12 cellular contexts compared by ENCODE assay signal in genomic region chr20:44494681-44495080, GRCh38. TPM values are rescaled to one million over a fixed set of nuclear protein-coding genes. Genes with fewer than 3 reads are reported as not detected.
DNase-seq lines count a peak whose midpoint lies in the region; ATAC-seq, FAIRE-seq and TF ChIP-seq lines count a peak whose summit lies in the region.
"Had no signal": no experiment of that assay in that cellular context is flagged by ENCODE, and none has a peak within 500 bp of the region (broad histone marks: within the 10 kb centered on the region; RNA-seq: fewer than 3 reads in every experiment).

No MANE protein-coding gene starts in this region.

- 0 out of 2 replicates have a peak, but pooled peaks cover 7% of the 10 kb centered on the region for H3K79me2 ChIP-seq in SK-N-SH (ENCODE audit: insufficient read depth)

- H4K20me1 ChIP-seq in SK-N-SH (ENCODE audit: insufficient read depth), result no peaks in the 10 kb centered on the region

- TF ChIP-seq POLR2A in suprapubic skin (IDR thresholded peaks at IDR 0.05), result no peak
- TF ChIP-seq POLR2A in H54 (IDR thresholded peaks at IDR 0.05; ENCODE audit: low read depth, low read length), result no peak

- peak overlapping the region in 1 of 2 experiments; percentile 100; a peak in 2 of 4 replicates for H3K27ac ChIP-seq in SK-N-SH (ENCODE audit: low read depth in 2 of 2, low read length in 1 of 2)
- peak overlapping the region; percentile 62 to 72 for H3K27ac ChIP-seq in ascending aorta
- H3K27ac ChIP-seq in left lung, result peak overlapping the region; percentile 67 to 80
- peak overlapping the region; percentile 78 for H3K27ac ChIP-seq in suprapubic skin
- H3K27ac ChIP-seq: 22Rv1 had no signal

- ATAC-seq in SK-N-SH treated with all-trans-retinoic acid at 6 μM for 48 hours (no peak), left lung (no peak), HG03039 (IDR thresholded peaks at IDR 0.05; ENCODE audit: unreplicated experiment) (no peak)
- ATAC-seq: left ventricle myocardium superior had no signal

- H3K4me1 ChIP-seq in SK-N-SH (ENCODE audit: control insufficient read depth in 1 of 2, insufficient read depth in 2 of 2, low read depth in 1 of 2, low read length in 1 of 2) (peaks cover 0 to 44% of the 10 kb centered on the region in 2 experiments; a peak in 2 of 4 replicates), ascending aorta (peaks cover 0 to 24% of the 10 kb centered on the region in 2 donors), left lung (peaks cover 0 to 23% of the 10 kb centered on the region in 2 donors), suprapubic skin (peaks cover 37% of the 10 kb centered on the region)

- intact Hi-C loops in ascending aorta (cut with DNase I), result no loop called here
- intact Hi-C loops in left lung (cut with DNase I), result no loop called here

- no peak overlapping the region for H2AFZ ChIP-seq in SK-N-SH (ENCODE audit: low read depth)

- TF ChIP-seq EP300 in SK-N-SH (IDR thresholded peaks at IDR 0.05; ENCODE audit: borderline replicate concordance in 1 of 2, low read depth in 1 of 2, low read length in 1 of 2), result no peak
- TF ChIP-seq EP300 in suprapubic skin (IDR thresholded peaks at IDR 0.05), result no peak

- H3K36me3 ChIP-seq in SK-N-SH (replicated peaks in 1 of 2; ENCODE audit: control insufficient read depth in 1 of 2, insufficient read depth in 2 of 2, low read length in 1 of 2) (peaks cover 57 to 70% of the 10 kb centered on the region in 2 experiments), ascending aorta (peaks cover 38 to 64% of the 10 kb centered on the region in 2 donors), left lung (peaks cover 0 to 99% of the 10 kb centered on the region in 2 donors), suprapubic skin (peaks cover 89% of the 10 kb centered on the region)

- 82% methylated on average over 3 of the region's 3 CpGs for WGBS in SK-N-SH (ENCODE audit: low lambda C conversion rate)
- 97% methylated on average over 3 of the region's 3 CpGs for WGBS in suprapubic skin

- DNase-seq in SK-N-SH, result no peak
- DNase-seq in ascending aorta (ENCODE audit: low spot score in 2 of 2), result no peak
- DNase-seq in left lung, result no peak
- no peak for DNase-seq in suprapubic skin (ENCODE audit: low spot score in 2 of 2)
- no peak for DNase-seq in H54 (ENCODE audit: insufficient read length, low spot score)
- DNase-seq in GM19239 (ENCODE audit: insufficient read length, low spot score), result no peak
- DNase-seq: left ventricle myocardium superior, NCI-H774 had no signal

- CTCF ChIA-PET in SK-N-SH (lab: Yijun Ruan, JAX), result interaction anchor here (1.0 to 4.2 kb wide), 2 partner anchors 115 to 184 kb away, joined by 3 to 17 read pairs; partner anchors contain the start of gene FITM2

- no peak for FAIRE-seq in H54 (lab: Jason Lieb, UNC)
- FAIRE-seq in GM19239 (lab: Jason Lieb, UNC), result no peak
- FAIRE-seq: frontal cortex had no signal

- H3K27me3 ChIP-seq in SK-N-SH (ENCODE audit: insufficient read depth) (no peaks in the 10 kb centered on the region), ascending aorta (no peaks in the 10 kb centered on the region), left lung (no peaks in the 10 kb centered on the region), suprapubic skin (no peaks in the 10 kb centered on the region)

- H3K9me3 ChIP-seq in SK-N-SH (no peaks in the 10 kb centered on the region), ascending aorta (no peaks in the 10 kb centered on the region), left lung (no peaks in the 10 kb centered on the region), suprapubic skin (no peaks in the 10 kb centered on the region)

- POLR2A ChIA-PET in SK-N-SH (lab: Yijun Ruan, JAX), result no interaction called here

- no peaks in the 10 kb centered on the region for H3K9me2 ChIP-seq in SK-N-SH

- peaks cover 61% of the 10 kb centered on the region for H3F3A ChIP-seq in SK-N-SH (replicated peaks; ENCODE audit: insufficient read depth)

- TF ChIP-seq RAD21 in SK-N-SH (IDR thresholded peaks at IDR 0.05; ENCODE audit: low read length), result no peak

- H3K4me3 ChIP-seq in SK-N-SH (ENCODE audit: low read depth in 2 of 2, low read length in 1 of 2), result no peak overlapping the region
- no peak overlapping the region for H3K4me3 ChIP-seq in ascending aorta
- no peak overlapping the region for H3K4me3 ChIP-seq in left lung
- no peak overlapping the region for H3K4me3 ChIP-seq in suprapubic skin

- TF ChIP-seq CTCF in SK-N-SH (IDR thresholded peaks at IDR 0.05), result no peak
- TF ChIP-seq CTCF in ascending aorta (IDR thresholded peaks at IDR 0.05), result no peak
- TF ChIP-seq CTCF in left lung (IDR thresholded peaks at IDR 0.05), result no peak
- no peak for TF ChIP-seq CTCF in suprapubic skin (IDR thresholded peaks at IDR 0.05)

- H3K9ac ChIP-seq in SK-N-SH, result peak overlapping the region; percentile 70

- H3K4me2 ChIP-seq in SK-N-SH, result peak overlapping the region; percentile 51; the same call in 1 of the 2 replicates

TF ChIP-seq in SK-N-SH, 30 proteins besides CTCF, POLR2A, EP300 and RAD21 (continues in another document):
- TF ChIP-seq ELF1 (IDR thresholded peaks at IDR 0.05) (no peak), RXRA (IDR thresholded peaks at IDR 0.05; ENCODE audit: borderline replicate concordance, low read depth) (no peak), SMC3 (IDR thresholded peaks at IDR 0.05; ENCODE audit: low read depth, low read length) (no peak), ZBTB33 (IDR thresholded peaks at IDR 0.05; ENCODE audit: borderline replicate concordance, low read depth) (no peak), TEAD4 (IDR thresholded peaks at IDR 0.05; ENCODE audit: borderline replicate concordance, insufficient read depth) (no peak), GATA2 (CRISPR knock-in tag; IDR thresholded peaks at IDR 0.05) (no peak), CHD2 (IDR thresholded peaks at IDR 0.05; ENCODE audit: low read length, partially characterized antibody) (no peak), NRF1 (IDR thresholded peaks at IDR 0.05; ENCODE audit: low read depth, low read length) (no peak), TAF1 (IDR thresholded peaks at IDR 0.05; ENCODE audit: borderline replicate concordance, low read depth, low read length) (no peak), MEF2A (IDR thresholded peaks at IDR 0.05; ENCODE audit: borderline replicate concordance, low read depth) (no peak)

TF ChIP-seq in SK-N-SH treated with all-trans-retinoic acid at 6 μM for 48 hours, 23 proteins besides CTCF, POLR2A, EP300 and RAD21:
- TF ChIP-seq ESRRG (CRISPR knock-in tag; IDR thresholded peaks at IDR 0.05), result no peak
- no peak for TF ChIP-seq ZFP30 (CRISPR knock-in tag; IDR thresholded peaks at IDR 0.05)
- TF ChIP-seq TCF4 (CRISPR knock-in tag; IDR thresholded peaks at IDR 0.05; ENCODE audit: borderline replicate concordance), result no peak
- no peak for TF ChIP-seq CSRNP3 (CRISPR knock-in tag; IDR thresholded peaks at IDR 0.05)

RNA-seq across cellular contexts. Expression of gene TTPAL, which starts 19.0 kb away (rescaled TPM):
- polyA plus RNA-seq in SK-N-SH (2012; rRNA removed), result 4.9 and 5.7 TPM in 2 replicates
- 5.4 and 5.6 TPM in 2 replicates for polyA plus RNA-seq in SK-N-SH (2012; cell fraction: cytosol; rRNA removed)
- 12.4 and 16.5 TPM in 2 replicates for polyA plus RNA-seq in SK-N-SH (2012; cell fraction: nucleus; rRNA removed)
- total RNA-seq in ascending aorta (44.9 TPM), left lung (10 to 100 TPM; 13.7 to 15.1 TPM), suprapubic skin (10 to 100 TPM; 13.6 to 38.5 (median 29.4) TPM)

RNA-seq across cellular contexts. Expression of gene SERINC3, which starts 27.2 kb away (rescaled TPM):
- polyA plus RNA-seq in SK-N-SH (2012; rRNA removed), result 105 and 173 TPM in 2 replicates
- polyA plus RNA-seq in SK-N-SH (2012; cell fraction: cytosol; rRNA removed), result 101 and 124 TPM in 2 replicates
- 71.6 and 109 TPM in 2 replicates for polyA plus RNA-seq in SK-N-SH (2012; cell fraction: nucleus; rRNA removed)
- 78.1 TPM for total RNA-seq in ascending aorta
- total RNA-seq in left lung, result 100 to 1,000 TPM; 110 to 123 TPM
- total RNA-seq in suprapubic skin, result 100 to 1,000 TPM in 3 of 4 donors, 10 to 100 TPM in 1; 94.1 to 128 (median 113) TPM
